8 cellular contexts compared by ENCODE assay signal in the genomic region with DNA sequence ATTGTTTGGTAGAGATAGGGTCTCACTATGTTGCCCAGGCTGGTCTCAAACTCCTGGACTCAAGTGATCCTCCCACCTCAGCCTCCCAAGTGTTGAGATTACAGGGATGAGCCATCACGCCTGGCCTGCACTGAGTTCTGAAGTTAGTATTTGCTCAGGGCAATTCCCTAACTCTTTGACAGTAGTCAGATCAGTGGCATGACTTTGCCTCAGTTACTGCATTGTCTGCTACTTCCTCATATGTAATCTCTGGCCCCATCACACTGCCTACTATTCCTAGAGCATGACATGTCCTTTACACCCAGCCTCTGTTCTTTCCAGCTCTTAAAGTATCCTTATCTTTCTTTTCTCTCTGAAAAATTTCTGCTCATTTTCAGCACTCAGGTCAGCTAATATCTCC.
"Had no signal": no experiment of that assay in that cellular context is flagged by ENCODE, and none has a peak within 500 bp of the region (broad histone marks: within the 10 kb centered on the region; RNA-seq: fewer than 3 reads in every experiment).

No MANE protein-coding gene starts in this region.

- DNase-seq: GM23248, GOT3, H7, KBM-7 had no signal

- H3K4me3 Mint-ChIP-seq: IgD-negative memory B cell had no signal

- ATAC-seq: HCT116 had no signal

- H3K36me3 ChIP-seq: HAP-1 had no signal

- H3K4me1 Mint-ChIP-seq: IgD-negative memory B cell had no signal

- H3K27ac ChIP-seq: GM23248 had no signal

- H3K9me3 ChIP-seq: HAP-1 had no signal

- H3K4me3 ChIP-seq: GM23248, HAP-1 had no signal

- H3K27ac Mint-ChIP-seq: IgD-negative memory B cell had no signal

- H3K4me1 ChIP-seq: HAP-1 had no signal

- H3K36me3 Mint-ChIP-seq: IgD-negative memory B cell had no signal

- FAIRE-seq: HTR-8/SVneo had no signal

- H3K9ac ChIP-seq: GM23248 had no signal

- H2AFZ ChIP-seq: GM23248 had no signal
